In genomic region chr16:14703156-14704011, GRCh38 we compare ENCODE assay signal across 9 cellular contexts. TPM values are rescaled to one million over a fixed set of nuclear protein-coding genes. Genes with fewer than 3 reads are reported as not detected.
DNase-seq lines count a peak whose midpoint lies in the region; ATAC-seq and TF ChIP-seq lines count a peak whose summit lies in the region.
"Not testable (repeated sequence)": the region's sequence is repeated elsewhere in the genome, so short reads cannot be mapped to it uniquely, and the experiment has no call there.
"Had no signal": no experiment of that assay in that cellular context is flagged by ENCODE, and none has a peak within 500 bp of the region (broad histone marks: within the 10 kb centered on the region; RNA-seq: fewer than 3 reads in every experiment).

Gene NPIPA3 (plus strand): TSS chr16:14703411. CDS start chr16:14708944, 5,533 bp downstream.

- not testable (repeated sequence) for H3K9me3 ChIP-seq in CD8-positive, alpha-beta T cell (ENCODE audit: low read length); Panc1 (ENCODE audit: control insufficient read depth, insufficient read depth, low read depth, low read length)

- not testable (repeated sequence) for TF ChIP-seq CTCF in CD8-positive, alpha-beta T cell (IDR thresholded peaks at IDR 0.05); Panc1 (IDR thresholded peaks at IDR 0.05)

- H3K4me3 ChIP-seq in CD8-positive, alpha-beta T cell (ENCODE audit: low read depth, low read length); Panc1 (ENCODE audit: low read depth in 2 of 2, low read length in 2 of 2): not testable (repeated sequence)

- peak; percentile 99 for ATAC-seq in CD8-positive, alpha-beta T cell
- ATAC-seq in GM19023 (IDR thresholded peaks at IDR 0.05; ENCODE audit: unreplicated experiment) (peak; percentile 98), GM21515 (IDR thresholded peaks at IDR 0.05; ENCODE audit: unreplicated experiment) (peak; percentile 98), HG02840 (IDR thresholded peaks at IDR 0.05; ENCODE audit: low FRiP score, unreplicated experiment) (peak; percentile 91), HG03159 (IDR thresholded peaks at IDR 0.05; ENCODE audit: unreplicated experiment) (peak; percentile 98), Panc1 (peak; percentile 98), naive B cell (ENCODE audit: low read depth in 2 of 2) (peak; percentile 98 to 99)
- peak; percentile 100 for ATAC-seq in central memory CD8-positive, alpha-beta T cell (replicated peaks; ENCODE audit: extremely low read depth, poor library complexity, severe bottlenecking)

- H3K27me3 Mint-ChIP-seq in CD8-positive, alpha-beta T cell (ENCODE audit: low read depth); central memory CD8-positive, alpha-beta T cell; naive B cell: not testable (repeated sequence)

- intact Hi-C loops in CD8-positive, alpha-beta T cell (cut with DNase I, micrococcal nuclease); Panc1 (cut with micrococcal nuclease; ENCODE audit: unreplicated experiment): not testable (repeated sequence)

- DNase-seq in CD8-positive, alpha-beta T cell; Panc1 (ENCODE audit: low read depth, low spot score); central memory CD8-positive, alpha-beta T cell (ENCODE audit: low spot score in 2 of 2); naive B cell: not testable (repeated sequence)

- CTCF ChIA-PET in CD8-positive, alpha-beta T cell (lab: Charles Lee); Panc1 (lab: Charles Lee): not testable (repeated sequence)

- H3K27ac ChIP-seq in CD8-positive, alpha-beta T cell (ENCODE audit: low read depth, low read length); Panc1 (ENCODE audit: low read length): not testable (repeated sequence)

- H3K27me3 ChIP-seq in CD8-positive, alpha-beta T cell (ENCODE audit: insufficient read depth, low read length); Panc1 (ENCODE audit: control insufficient read depth, insufficient read depth, low read length): not testable (repeated sequence)

- in situ Hi-C loops in Panc1 (cut with HindIII; ENCODE audit: low pct_unique_long_range_greater_than_20kb, low sequenced_read_pairs), result not testable (repeated sequence)

- H3K27ac Mint-ChIP-seq in CD8-positive, alpha-beta T cell; central memory CD8-positive, alpha-beta T cell (ENCODE audit: low read depth); naive B cell: not testable (repeated sequence)

- H3K36me3 ChIP-seq in CD8-positive, alpha-beta T cell (ENCODE audit: insufficient read depth, low read length); Panc1 (ENCODE audit: control insufficient read depth, insufficient read depth, low read length): not testable (repeated sequence)

- H3K4me3 Mint-ChIP-seq in CD8-positive, alpha-beta T cell; central memory CD8-positive, alpha-beta T cell; naive B cell: not testable (repeated sequence)

- not testable (repeated sequence) for H3K4me1 ChIP-seq in CD8-positive, alpha-beta T cell (ENCODE audit: insufficient read depth, low read length); Panc1 (ENCODE audit: control insufficient read depth, insufficient read depth, low read length)

- POLR2A ChIA-PET in CD8-positive, alpha-beta T cell (lab: Charles Lee); Panc1 (lab: Charles Lee): not testable (repeated sequence)

- H3K36me3 Mint-ChIP-seq in CD8-positive, alpha-beta T cell; central memory CD8-positive, alpha-beta T cell (ENCODE audit: insufficient read depth); naive B cell: not testable (repeated sequence)

- not testable (repeated sequence) for H3K4me1 Mint-ChIP-seq in CD8-positive, alpha-beta T cell (ENCODE audit: low read depth); central memory CD8-positive, alpha-beta T cell; naive B cell

- not testable (repeated sequence) for H3K9me3 Mint-ChIP-seq in CD8-positive, alpha-beta T cell; central memory CD8-positive, alpha-beta T cell; naive B cell

- not testable (repeated sequence) for BruUV-seq in Panc1 (replicated peaks; lab: Mats Ljungman, UMichigan)

RNA-seq across cellular contexts. Expression of gene NPIPA3, which starts in this region (rescaled TPM):
- total RNA-seq in CD8-positive, alpha-beta T cell, result 1 to 10 TPM; 2.7 to 2.9 TPM
- total RNA-seq in Panc1 (2021; ENCODE audit: unreplicated experiment), result 3.7 TPM
- polyA plus RNA-seq in Panc1 (2012; ENCODE audit: insufficient read length), result 5.3 TPM
- not detected for polyA plus RNA-seq in naive B cell (ENCODE audit: low read depth in 6 of 6)
- polyA plus RNA-seq: CD8-positive, alpha-beta memory T cell had no signal

Comparison
In these comparisons a context has a peak if more than half of its experiments do, and no peak if none do; other contexts are left out.
1. Peak in ATAC-seq in naive B cell; RNA of the gene not detected or under 1 TPM.